ENCODE assay signal across 30 cellular contexts in the genomic region with DNA sequence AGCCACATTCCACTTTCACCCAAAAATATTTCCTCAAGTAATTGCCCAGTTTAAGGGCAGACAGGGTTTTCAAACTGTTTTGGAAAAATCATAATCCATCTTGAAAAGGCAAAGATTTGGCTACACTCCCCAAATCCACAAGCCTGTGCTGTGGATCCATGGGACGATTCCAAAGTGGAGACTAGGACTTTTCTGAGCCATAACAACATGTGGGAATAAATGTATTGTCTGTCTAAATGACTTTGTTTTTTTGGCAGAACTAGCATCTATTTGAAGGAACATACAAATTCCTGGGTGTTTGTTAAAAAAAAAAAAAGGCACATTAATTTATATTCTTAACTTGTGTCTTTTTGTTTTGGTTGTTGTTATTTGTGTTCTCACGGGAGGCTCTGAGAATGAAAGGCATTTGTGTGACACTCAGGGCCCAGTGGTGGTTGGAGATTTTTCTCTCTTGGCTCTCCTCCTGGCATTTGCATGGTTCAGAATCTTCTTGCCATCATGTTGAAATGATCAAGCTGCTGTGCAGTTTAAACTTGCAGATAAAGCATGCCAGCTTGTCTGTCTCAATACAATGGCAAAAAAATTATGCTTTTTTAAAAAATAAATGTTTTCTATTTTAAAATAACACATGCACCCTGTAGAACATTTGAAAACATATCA.
"Had no signal": no experiment of that assay in that cellular context is flagged by ENCODE, and none has a peak within 500 bp of the region (broad histone marks: within the 10 kb centered on the region; RNA-seq: fewer than 3 reads in every experiment).

No MANE protein-coding gene starts in this region.

- H3K27me3 ChIP-seq: ascending aorta, cardiac muscle cell, gastroesophageal sphincter, pancreas, thyroid gland, upper lobe of right lung had no signal

- H3K79me2 ChIP-seq: hepatocyte had no signal

- H3K27ac Mint-ChIP-seq: activated CD4-positive, alpha-beta memory T cell treated with anti-CD3 and anti-CD28 coated beads for 36 hours; activated naive CD4-positive, alpha-beta T cell treated with anti-CD3 and anti-CD28 coated beads for 36 hours; activated naive CD8-positive, alpha-beta T cell treated with anti-CD3 and anti-CD28 coated beads for 36 hours; activated T-helper 1 cell treated with anti-CD3 and anti-CD28 coated beads, Interleukin-12 subunit alpha, Interleukin-12 subunit beta, Interleukin-2, Interleukin-4 antibody, amounts not matched to agents 30 ng/mL and 10 ng/mL and 1 ng/mL, durations not matched to agents 14 hours and 24 hours and 36 hours; brain; mesothelial cell of epicardium; naive thymus-derived CD4-positive, alpha-beta T cell; stimulated activated naive B cell treated with anti-CD40 and anti-IgM and Interleukin-4, amounts not matched to agents 10 μg/mL and 1 μg/mL and 100 μg/mL, for 72 hours had no signal

- H3K9me3 Mint-ChIP-seq: activated CD4-positive, alpha-beta memory T cell treated with anti-CD3 and anti-CD28 coated beads for 36 hours; activated naive CD4-positive, alpha-beta T cell treated with anti-CD3 and anti-CD28 coated beads for 36 hours; activated naive CD8-positive, alpha-beta T cell treated with anti-CD3 and anti-CD28 coated beads for 36 hours; activated T-helper 1 cell treated with anti-CD3 and anti-CD28 coated beads, Interleukin-12 subunit alpha, Interleukin-12 subunit beta, Interleukin-2, Interleukin-4 antibody, amounts not matched to agents 30 ng/mL and 10 ng/mL and 1 ng/mL, durations not matched to agents 14 hours and 24 hours and 36 hours; brain; mesothelial cell of epicardium; neural crest cell; stimulated activated naive B cell treated with anti-CD40 and anti-IgM and Interleukin-4, amounts not matched to agents 10 μg/mL and 1 μg/mL and 100 μg/mL, for 72 hours had no signal

- H3K36me3 Mint-ChIP-seq: activated CD4-positive, alpha-beta memory T cell treated with anti-CD3 and anti-CD28 coated beads for 36 hours; activated naive CD8-positive, alpha-beta T cell treated with anti-CD3 and anti-CD28 coated beads for 36 hours; brain; mesothelial cell of epicardium; naive thymus-derived CD4-positive, alpha-beta T cell; stimulated activated naive B cell treated with anti-CD40 and anti-IgM and Interleukin-4, amounts not matched to agents 10 μg/mL and 1 μg/mL and 100 μg/mL, for 72 hours had no signal

- H3K27me3 Mint-ChIP-seq: activated CD4-positive, alpha-beta memory T cell treated with anti-CD3 and anti-CD28 coated beads for 36 hours had no signal

- H3K4me2 ChIP-seq: hepatocyte had no signal

- H3K36me3 ChIP-seq: ascending aorta, cardiac muscle cell, gastroesophageal sphincter, pancreas, stomach, thyroid gland, upper lobe of right lung had no signal

- H3K9me3 ChIP-seq: ascending aorta, gastroesophageal sphincter, pancreas, psoas muscle, stomach, thyroid gland, upper lobe of right lung had no signal

- H2AFZ ChIP-seq: hepatocyte had no signal

- DNase-seq: activated CD4-positive, alpha-beta memory T cell treated with anti-CD3 and anti-CD28 coated beads for 36 hours; activated CD4-positive, alpha-beta T cell treated with anti-CD3 and anti-CD28 coated beads for 4 hours; activated CD8-positive, alpha-beta memory T cell treated with anti-CD3 and anti-CD28 coated beads, Interleukin-2, amount 50 U/mL, for 4 hours; activated effector memory CD4-positive, alpha-beta T cell treated with anti-CD3 and anti-CD28 coated beads, Interleukin-2, amount 50 U/mL, for 16 hours; activated naive CD4-positive, alpha-beta T cell treated with anti-CD3 and anti-CD28 coated beads for 36 hours; activated naive CD8-positive, alpha-beta T cell treated with anti-CD3 and anti-CD28 coated beads for 36 hours; activated T-cell treated with anti-CD3 and anti-CD28 coated beads, Interleukin-2, amount 50 U/mL, for 1 hour; cerebellar nuclear complex; cortex of kidney; left cardiac atrium; naive thymus-derived CD4-positive, alpha-beta T cell; nucleus accumbens; pancreas; psoas muscle; stimulated activated CD4-positive, alpha-beta T cell treated with anti-CD3 and anti-CD28 coated beads, Interleukin-15, amount 100 ng/mL, for 24 hours; stimulated activated CD4-positive, alpha-beta T cell treated with anti-CD3 and anti-CD28 coated beads, Interleukin-2, amount 100 ng/mL, for 24 hours; stimulated activated naive B cell treated with anti-CD40 and anti-IgM and Interleukin-4, amounts not matched to agents 10 μg/mL and 1 μg/mL and 100 μg/mL, for 72 hours; stomach; T-helper 9 cell; thyroid gland; upper lobe of right lung had no signal

- H3K4me1 ChIP-seq: ascending aorta, pancreas, psoas muscle, thyroid gland had no signal

- H3K27ac ChIP-seq: ascending aorta, cardiac muscle cell, gastroesophageal sphincter, hepatocyte, pancreas, psoas muscle, stomach, thyroid gland, upper lobe of right lung, VCaP had no signal

- H3K4me3 Mint-ChIP-seq: activated CD4-positive, alpha-beta memory T cell treated with anti-CD3 and anti-CD28 coated beads for 36 hours; activated naive CD4-positive, alpha-beta T cell treated with anti-CD3 and anti-CD28 coated beads for 36 hours; activated naive CD8-positive, alpha-beta T cell treated with anti-CD3 and anti-CD28 coated beads for 36 hours; activated T-helper 1 cell treated with anti-CD3 and anti-CD28 coated beads, Interleukin-12 subunit alpha, Interleukin-12 subunit beta, Interleukin-2, Interleukin-4 antibody, amounts not matched to agents 30 ng/mL and 10 ng/mL and 1 ng/mL, durations not matched to agents 14 hours and 24 hours and 36 hours; brain; mesothelial cell of epicardium; naive thymus-derived CD4-positive, alpha-beta T cell; neural crest cell; stimulated activated naive B cell treated with anti-CD40 and anti-IgM and Interleukin-4, amounts not matched to agents 10 μg/mL and 1 μg/mL and 100 μg/mL, for 72 hours had no signal

- H3K4me1 Mint-ChIP-seq: brain; stimulated activated naive B cell treated with anti-CD40 and anti-IgM and Interleukin-4, amounts not matched to agents 10 μg/mL and 1 μg/mL and 100 μg/mL, for 72 hours had no signal

- H3K4me3 ChIP-seq: ascending aorta, cardiac muscle cell, gastroesophageal sphincter, hepatocyte, pancreas, psoas muscle, stomach, thyroid gland, upper lobe of right lung had no signal
